8 cellular contexts compared by ENCODE assay signal in the genomic region with DNA sequence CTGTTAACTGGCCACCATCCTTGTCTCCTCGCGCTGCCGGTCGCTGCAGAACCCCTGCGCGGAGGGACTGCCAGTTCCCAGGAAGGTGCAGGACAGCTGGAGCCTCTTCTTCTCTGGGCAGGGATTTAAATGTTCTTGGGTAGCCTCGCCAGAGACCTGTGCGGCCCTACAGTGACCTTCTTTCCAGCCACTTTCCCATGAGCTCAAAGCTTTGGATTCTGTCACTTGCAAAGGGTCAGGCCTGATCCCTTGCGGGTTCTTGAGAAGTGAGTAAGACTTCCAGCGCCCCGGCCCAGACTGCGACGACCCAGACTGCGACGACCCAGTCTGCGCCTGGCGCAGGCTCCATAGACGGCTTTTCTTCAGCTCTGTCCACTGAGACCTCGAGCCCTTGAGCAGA. TPM values are rescaled to one million over a fixed set of nuclear protein-coding genes. Genes with fewer than 3 reads are reported as not detected.
DNase-seq lines count a peak whose midpoint lies in the region; ATAC-seq and TF ChIP-seq lines count a peak whose summit lies in the region.

No MANE protein-coding gene starts in this region.

- peaks cover 3 to 40% (median 16%) of the 10 kb centered on the region in 3 donors for H3K4me1 ChIP-seq in gastroesophageal sphincter

- H3K36me3 ChIP-seq in H7 (replicated peaks; ENCODE audit: control insufficient read depth, insufficient read depth, low read length): no peaks in the 10 kb centered on the region
- H3K36me3 ChIP-seq in gastroesophageal sphincter: no peaks in the 10 kb centered on the region

- peak overlapping the region in 3 of 4 donors; percentile 92 to 98 (median 98) for H3K27ac ChIP-seq in gastroesophageal sphincter

- DNase-seq in H7 (peak; percentile 15), activated T-cell treated with anti-CD3 and anti-CD28 coated beads for 48 hours (ENCODE audit: low read depth) (peak; percentile 27), HuH-7 (ENCODE audit: low spot score) (no peak), glomerular visceral epithelial cell (ENCODE audit: extremely low spot score) (no peak), SIG-M5 treated with dmso at 0.1 percent for 504 hours (lab: John Stamatoyannopoulos, UW; ENCODE audit: unreplicated experiment) (no peak)
- DNase-seq in stimulated activated CD4-positive, alpha-beta T cell treated with anti-CD3 and anti-CD28 coated beads, Interleukin-2, amount 100 ng/mL, for 24 hours: peak; percentile 50 to 51

- ATAC-seq in gastroesophageal sphincter (no peak), HG03108 (IDR thresholded peaks at IDR 0.05; ENCODE audit: unreplicated experiment) (no peak)

- no peak for TF ChIP-seq POLR2A in gastroesophageal sphincter (IDR thresholded peaks at IDR 0.05)

- WGBS in gastroesophageal sphincter (ENCODE audit: low coverage in 1 of 2), 2 donors: 66 to 90% methylated on average over 6 to 12 of the region's 19 CpGs

- H3K4me3 ChIP-seq in H7 (ENCODE audit: insufficient read depth, low read depth, low read length) (no peak overlapping the region; the same call in 1 of the 2 replicates), gastroesophageal sphincter (peak overlapping the region; percentile 52 to 88)

- TF ChIP-seq CTCF in gastroesophageal sphincter (IDR thresholded peaks at IDR 0.05): no peak

- no peak for TF ChIP-seq EP300 in gastroesophageal sphincter (IDR thresholded peaks at IDR 0.05)

- no peaks in the 10 kb centered on the region; the same call in 1 of the 2 replicates for H3K27me3 ChIP-seq in H7 (ENCODE audit: control insufficient read depth, insufficient read depth, low read length)
- no peaks in the 10 kb centered on the region for H3K27me3 ChIP-seq in gastroesophageal sphincter

- no peaks in the 10 kb centered on the region for H3K9me3 ChIP-seq in gastroesophageal sphincter

RNA-seq across cellular contexts. Expression of gene SLFN5, which starts 1.4 kb away (rescaled TPM):
- 8.2 and 9.2 TPM in 2 replicates for total RNA-seq in H7 (2014; rRNA removed; shearing (Covaris generic))
- 10 to 100 TPM; 23.5 to 51.2 (median 31.1) TPM for total RNA-seq in gastroesophageal sphincter

RNA-seq across cellular contexts. Expression of gene SLC35G3, which starts 47.3 kb away (rescaled TPM):
- not detected in 2 replicates for total RNA-seq in H7 (2014; rRNA removed; shearing (Covaris generic))
- not detected for total RNA-seq in gastroesophageal sphincter

Comparison
In these comparisons a context has a peak if more than half of its experiments do, and no peak if none do; other contexts are left out.
1. DNase-seq: peak in H7 (single experiment), activated T-cell treated with anti-CD3 and anti-CD28 coated beads for 48 hours (single experiment) and stimulated activated CD4-positive, alpha-beta T cell treated with anti-CD3 and anti-CD28 coated beads, Interleukin-2, amount 100 ng/mL, for 24 hours (2 of 2); none in HuH-7 (single experiment), glomerular visceral epithelial cell (single experiment) and SIG-M5 treated with dmso at 0.1 percent for 504 hours (single experiment).